ENCODE assay signal across 8 cellular contexts in the genomic region with DNA sequence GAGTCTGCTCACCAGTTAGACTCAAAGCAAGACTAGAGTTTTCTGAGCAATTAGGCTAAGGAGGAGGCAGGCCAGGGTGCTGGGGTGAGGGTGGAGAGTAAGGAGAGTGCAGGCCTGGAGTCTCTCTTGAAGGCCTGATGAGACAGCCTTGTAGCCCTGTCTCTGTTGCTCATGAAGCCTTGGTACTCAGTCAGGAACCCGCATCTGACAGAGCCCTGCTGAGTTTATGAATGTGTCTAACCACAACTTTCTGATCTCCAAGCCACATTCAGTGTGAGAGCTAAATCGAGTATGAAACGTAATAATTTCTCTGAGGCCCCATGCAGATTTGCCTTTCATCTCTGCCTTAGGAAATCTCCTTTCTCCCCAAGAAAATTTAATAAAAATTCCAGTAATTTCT.
A peak's percentile ranks its signal among the peaks of the same experiment; 100 is the strongest.
DNase-seq lines count a peak whose midpoint lies in the region; ATAC-seq and TF ChIP-seq lines count a peak whose summit lies in the region.

No MANE protein-coding gene starts in this region.

- H3K9me3 ChIP-seq in CD4-positive, alpha-beta T cell (ENCODE audit: control insufficient read depth, low read length): no peaks in the 10 kb centered on the region

- POLR2A ChIA-PET in CD4-positive, alpha-beta T cell (lab: Charles Lee): no interaction called here

- H3K4me3 ChIP-seq in astrocyte of the cerebellum (ENCODE audit: low read depth, low read length): no peak overlapping the region

- intact Hi-C loops in CD4-positive, alpha-beta T cell (cut with DNase I, micrococcal nuclease): no loop called here

- H3K4me1 Mint-ChIP-seq in CD4-positive, alpha-beta T cell (ENCODE audit: low read depth): peaks cover 22% of the 10 kb centered on the region
- H3K4me1 Mint-ChIP-seq in stimulated activated naive CD8-positive, alpha-beta T cell treated with anti-CD3 and anti-CD28 coated beads, Interleukin-15, Interleukin-2, amounts not matched to agents 100 ng/mL and 50 ng/mL, for 24 hours (ENCODE audit: low read depth): peaks cover 48% of the 10 kb centered on the region
- H3K4me1 Mint-ChIP-seq in immature natural killer cell: peaks cover 7 to 20% of the 10 kb centered on the region in 2 donors

- no peaks in the 10 kb centered on the region for H3K9me3 Mint-ChIP-seq in CD4-positive, alpha-beta T cell
- H3K9me3 Mint-ChIP-seq in stimulated activated naive CD8-positive, alpha-beta T cell treated with anti-CD3 and anti-CD28 coated beads, Interleukin-15, Interleukin-2, amounts not matched to agents 100 ng/mL and 50 ng/mL, for 24 hours: no peaks in the 10 kb centered on the region
- H3K9me3 Mint-ChIP-seq in immature natural killer cell: peaks cover 0 to 1% (median 0%) of the 10 kb centered on the region in 6 donors

- TF ChIP-seq CTCF in CD4-positive, alpha-beta T cell (IDR thresholded peaks at IDR 0.05): no peak
- TF ChIP-seq CTCF in astrocyte of the cerebellum (IDR thresholded peaks at IDR 0.05; ENCODE audit: low read depth, low read length, missing control alignments): no peak

- peak; percentile 51 for ATAC-seq in CD4-positive, alpha-beta T cell (ENCODE audit: poor library complexity)
- peak; percentile 75 for ATAC-seq in GM19455 (IDR thresholded peaks at IDR 0.05; ENCODE audit: unreplicated experiment)
- ATAC-seq in HG03439 (IDR thresholded peaks at IDR 0.05; ENCODE audit: unreplicated experiment): peak; percentile 86

- H3K27ac Mint-ChIP-seq in CD4-positive, alpha-beta T cell: no peak overlapping the region
- peak overlapping the region; percentile 64 for H3K27ac Mint-ChIP-seq in stimulated activated naive CD8-positive, alpha-beta T cell treated with anti-CD3 and anti-CD28 coated beads, Interleukin-15, Interleukin-2, amounts not matched to agents 100 ng/mL and 50 ng/mL, for 24 hours
- H3K27ac Mint-ChIP-seq in immature natural killer cell: no peak overlapping the region

- no peaks in the 10 kb centered on the region for H3K27me3 ChIP-seq in CD4-positive, alpha-beta T cell (ENCODE audit: control insufficient read depth, insufficient read depth, low read length)

- in situ Hi-C loops in astrocyte of the cerebellum (cut with HindIII; ENCODE audit: low sequenced_read_pairs) (no loop called here), G401 (cut with HindIII; ENCODE audit: low sequenced_read_pairs) (no loop called here)

- DNase-seq in CD4-positive, alpha-beta T cell: no peak
- peak; percentile 95 for DNase-seq in astrocyte of the cerebellum (ENCODE audit: low read depth)
- no peak for DNase-seq in G401 (ENCODE audit: low spot score)
- no peak for DNase-seq in NCI-H2029 (lab: John Stamatoyannopoulos, UW)
- no peak for DNase-seq in immature natural killer cell

- H3K36me3 Mint-ChIP-seq in CD4-positive, alpha-beta T cell (ENCODE audit: low read depth): no peaks in the 10 kb centered on the region
- no peaks in the 10 kb centered on the region for H3K36me3 Mint-ChIP-seq in stimulated activated naive CD8-positive, alpha-beta T cell treated with anti-CD3 and anti-CD28 coated beads, Interleukin-15, Interleukin-2, amounts not matched to agents 100 ng/mL and 50 ng/mL, for 24 hours (ENCODE audit: low read depth)
- no peaks in the 10 kb centered on the region for H3K36me3 Mint-ChIP-seq in immature natural killer cell

- H3K4me3 Mint-ChIP-seq in CD4-positive, alpha-beta T cell: no peak overlapping the region
- H3K4me3 Mint-ChIP-seq in stimulated activated naive CD8-positive, alpha-beta T cell treated with anti-CD3 and anti-CD28 coated beads, Interleukin-15, Interleukin-2, amounts not matched to agents 100 ng/mL and 50 ng/mL, for 24 hours: peak overlapping the region; percentile 17
- no peak overlapping the region for H3K4me3 Mint-ChIP-seq in immature natural killer cell

- CTCF ChIA-PET in CD4-positive, alpha-beta T cell (lab: Charles Lee): no interaction called here

- H3K27me3 Mint-ChIP-seq in CD4-positive, alpha-beta T cell: no peaks in the 10 kb centered on the region
- peaks cover 6% of the 10 kb centered on the region for H3K27me3 Mint-ChIP-seq in stimulated activated naive CD8-positive, alpha-beta T cell treated with anti-CD3 and anti-CD28 coated beads, Interleukin-15, Interleukin-2, amounts not matched to agents 100 ng/mL and 50 ng/mL, for 24 hours
- peaks cover 0 to 5% (median 4%) of the 10 kb centered on the region in 3 donors for H3K27me3 Mint-ChIP-seq in immature natural killer cell (ENCODE audit: low read depth in 3 of 3)

- no peak overlapping the region for H3K27ac ChIP-seq in CD4-positive, alpha-beta T cell (ENCODE audit: low read depth, low read length)
